1 cellular context compared by ENCODE assay signal in genomic region chr10:934746-935406, GRCh38.
TF ChIP-seq lines count a peak whose summit lies in the region.

No MANE protein-coding gene starts in this region.

TF ChIP-seq in GM23338, 12 proteins besides CTCF, POLR2A, EP300 and RAD21:
- TF ChIP-seq REST (IDR thresholded peaks at IDR 0.05; ENCODE audit: unreplicated experiment) (no peak), ZNF462 (CRISPR knock-in tag; IDR thresholded peaks at IDR 0.05) (no peak), ZNF331 (CRISPR knock-in tag; IDR thresholded peaks at IDR 0.05; ENCODE audit: low read depth) (no peak), NANOG (IDR thresholded peaks at IDR 0.05; ENCODE audit: borderline replicate concordance) (no peak), STAT1 (IDR thresholded peaks at IDR 0.05; ENCODE audit: unreplicated experiment) (no peak), ZNF114 (CRISPR knock-in tag; IDR thresholded peaks at IDR 0.05) (no peak), ETS1 (IDR thresholded peaks at IDR 0.05) (no peak), CREB1 (CRISPR knock-in tag; IDR thresholded peaks at IDR 0.05; ENCODE audit: low read depth) (no peak), EZH2phosphoT487 (IDR thresholded peaks at IDR 0.05; ENCODE audit: unreplicated experiment) (no peak), POLR2AphosphoS5 (IDR thresholded peaks at IDR 0.05; ENCODE audit: low read depth) (no peak), JUNB (IDR thresholded peaks at IDR 0.05; ENCODE audit: unreplicated experiment) (no peak), EZH2 (IDR thresholded peaks at IDR 0.05; ENCODE audit: low read depth, unreplicated experiment) (no peak)
